ENCODE assay signal across 7 cellular contexts in the genomic region with DNA sequence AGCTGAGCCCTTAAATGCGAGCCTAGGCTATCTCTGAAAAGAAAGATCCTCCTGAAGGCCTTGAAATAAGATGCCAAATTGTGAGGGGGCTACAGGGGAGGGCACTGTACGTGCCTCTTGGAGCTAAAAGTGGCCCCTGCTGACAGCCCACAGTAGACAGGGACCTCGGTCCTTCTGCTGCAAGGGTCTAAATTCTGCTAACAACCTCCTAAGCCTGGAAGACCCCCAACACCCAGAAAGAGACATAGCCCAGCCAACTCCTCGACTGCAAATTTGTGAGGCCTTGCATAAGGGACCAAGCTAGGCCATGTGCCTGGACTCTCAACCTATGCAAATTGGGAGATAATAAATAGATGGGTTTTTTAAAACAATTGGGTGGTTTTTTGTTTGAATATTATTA. TPM values are rescaled to one million over a fixed set of nuclear protein-coding genes. Genes with fewer than 3 reads are reported as not detected.
"Had no signal": no experiment of that assay in that cellular context is flagged by ENCODE, and none has a peak within 500 bp of the region (broad histone marks: within the 10 kb centered on the region; RNA-seq: fewer than 3 reads in every experiment).

No MANE protein-coding gene starts in this region.

- DNase-seq: IMR-90 had no signal

- H3K27ac ChIP-seq: HL-60 had no signal

- ATAC-seq: HepG2, K562 had no signal

- H3K4me3 ChIP-seq: K562 had no signal

- H3K4me3 Mint-ChIP-seq: IgD-negative memory B cell had no signal

- H3K4me1 Mint-ChIP-seq: IgD-negative memory B cell had no signal

RNA-seq across cellular contexts. Expression of gene UBE2QL1, which starts 54.7 kb away (rescaled TPM):
- total RNA-seq: HepG2, HT-29, HT1080, IMR-90, K562 had no signal
- polyA plus RNA-seq: HepG2, IgD-negative memory B cell, IMR-90, K562 had no signal
